In genomic region chr7:31058688-31059087, GRCh38 we compare ENCODE assay signal across 1 cellular context.
A peak's percentile ranks its signal among the peaks of the same experiment; 100 is the strongest.
TF ChIP-seq lines count a peak whose summit lies in the region.

No MANE protein-coding gene starts in this region.

TF ChIP-seq in HepG2, 621 proteins besides CTCF, POLR2A, EP300 and RAD21:
- TF ChIP-seq CSRNP1 (CRISPR knock-in tag; IDR thresholded peaks at IDR 0.05) (no peak), ZNF768 (CRISPR knock-in tag; IDR thresholded peaks at IDR 0.05) (peak; percentile 62; the same call in 1 of the 2 replicates)
